Comparison of ENCODE assay signal across 9 cellular contexts in the genomic region with DNA sequence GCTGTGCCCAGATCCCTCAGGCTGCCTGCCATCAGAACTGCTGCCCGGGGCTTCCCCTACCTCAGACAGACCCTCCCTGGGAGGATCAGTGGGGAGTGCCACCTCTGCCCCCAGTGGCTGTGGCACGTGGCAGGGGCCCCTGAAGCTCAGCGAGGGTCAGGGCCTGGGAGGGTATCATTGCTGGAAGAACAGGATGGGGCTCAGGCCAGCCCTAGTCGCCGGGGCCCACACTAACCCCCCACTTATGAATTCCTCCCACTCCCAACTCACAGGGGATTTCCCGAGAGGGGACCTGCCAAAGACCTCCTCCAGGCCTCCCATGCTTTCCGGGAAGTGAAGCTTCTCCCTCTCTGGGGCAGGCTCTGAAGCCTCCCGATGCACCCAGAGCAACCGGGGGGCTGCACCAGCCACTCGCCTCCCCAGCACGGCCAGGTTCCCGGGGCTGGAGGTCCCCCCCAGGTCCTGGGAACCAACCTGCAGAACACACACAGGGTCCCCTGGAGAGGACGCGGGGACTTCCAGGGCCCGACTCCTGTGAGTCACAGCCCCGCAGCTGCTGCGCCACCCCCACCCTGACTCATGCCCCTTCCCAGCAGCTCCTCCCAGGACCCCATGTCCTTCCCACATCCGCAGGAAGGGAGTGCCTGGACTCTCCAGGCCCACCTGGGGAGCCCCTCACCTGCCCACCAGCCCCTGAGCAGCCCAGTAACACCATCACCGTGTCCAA. TPM values are rescaled to one million over a fixed set of nuclear protein-coding genes. Genes with fewer than 3 reads are reported as not detected.
DNase-seq lines count a peak whose midpoint lies in the region; ATAC-seq and TF ChIP-seq lines count a peak whose summit lies in the region.
"Had no signal": no experiment of that assay in that cellular context is flagged by ENCODE, and none has a peak within 500 bp of the region (broad histone marks: within the 10 kb centered on the region; RNA-seq: fewer than 3 reads in every experiment).

No MANE protein-coding gene starts in this region.

- H3K4me1 ChIP-seq in OCI-LY3 (ENCODE audit: low read length) (peaks cover 26% of the 10 kb centered on the region), aorta (ENCODE audit: control insufficient read depth in 1 of 2, insufficient read depth in 2 of 2, low read length in 2 of 2) (no peaks in the 10 kb centered on the region)
- peaks cover 36% of the 10 kb centered on the region for H3K4me1 ChIP-seq in effector memory CD4-positive, alpha-beta T cell (ENCODE audit: control insufficient read depth, insufficient read depth, low read length, poor library complexity, severe bottlenecking)

- WGBS in aorta, 2 donors = 21 to 34% methylated on average over 19 of the region's 19 CpGs

- H3K4me3 Mint-ChIP-seq in central memory CD8-positive, alpha-beta T cell = peak overlapping the region; percentile 13
- H3K4me3 Mint-ChIP-seq: nephron had no signal

- H2AFZ ChIP-seq in OCI-LY3 (ENCODE audit: low read depth, low read length) = no peak overlapping the region

- H3K4me3 ChIP-seq in OCI-LY3 (ENCODE audit: low read length) (peak overlapping the region; percentile 34), aorta (ENCODE audit: low read length in 2 of 2) (no peak overlapping the region)
- H3K4me3 ChIP-seq in effector memory CD4-positive, alpha-beta T cell (ENCODE audit: insufficient read depth, low read depth, low read length, poor library complexity, severe bottlenecking) = no peak overlapping the region

- intact Hi-C loops in aorta (cut with DNase I) = no loop called here

- H3K36me3 ChIP-seq in OCI-LY3 (replicated peaks; ENCODE audit: low read depth, low read length) = no peaks in the 10 kb centered on the region
- H3K36me3 ChIP-seq in aorta (ENCODE audit: control insufficient read depth in 1 of 2, insufficient read depth in 2 of 2, low read length in 1 of 2) = no peaks in the 10 kb centered on the region
- H3K36me3 ChIP-seq in effector memory CD4-positive, alpha-beta T cell (ENCODE audit: control insufficient read depth, insufficient read depth, low read length) = peaks cover 15% of the 10 kb centered on the region

- H3K27ac Mint-ChIP-seq in central memory CD8-positive, alpha-beta T cell (ENCODE audit: low read depth) = no peak overlapping the region
- H3K27ac Mint-ChIP-seq: nephron had no signal

- H3K79me2 ChIP-seq in OCI-LY3 (ENCODE audit: low read length) = no peaks in the 10 kb centered on the region

- H4K20me1 ChIP-seq in OCI-LY3 (ENCODE audit: insufficient read depth, low read length) = no peaks in the 10 kb centered on the region

- H3K9me3 ChIP-seq in OCI-LY3 (ENCODE audit: insufficient read depth, low read length) (no peaks in the 10 kb centered on the region), aorta (ENCODE audit: control insufficient read depth, low read length) (no peaks in the 10 kb centered on the region)
- H3K9me3 ChIP-seq in effector memory CD4-positive, alpha-beta T cell (ENCODE audit: control insufficient read depth, low read length) = no peaks in the 10 kb centered on the region

- no peaks in the 10 kb centered on the region for H3K27me3 ChIP-seq in OCI-LY3 (ENCODE audit: low read depth, low read length)
- no peaks in the 10 kb centered on the region for H3K27me3 ChIP-seq in aorta (ENCODE audit: control insufficient read depth in 1 of 2, insufficient read depth in 2 of 2, low read length in 1 of 2)
- no peaks in the 10 kb centered on the region for H3K27me3 ChIP-seq in effector memory CD4-positive, alpha-beta T cell (replicated peaks; ENCODE audit: control insufficient read depth, insufficient read depth, low read length, poor library complexity, severe bottlenecking)

- peak overlapping the region; percentile 57 for H3K4me2 ChIP-seq in OCI-LY3 (ENCODE audit: low read length)

- H3K4me1 Mint-ChIP-seq in central memory CD8-positive, alpha-beta T cell = peaks cover 26% of the 10 kb centered on the region
- H3K4me1 Mint-ChIP-seq: nephron had no signal

- no peak for ATAC-seq in central memory CD8-positive, alpha-beta T cell (replicated peaks; ENCODE audit: extremely low read depth, poor library complexity, severe bottlenecking)
- peak; percentile 17 for ATAC-seq in aorta (ENCODE audit: low FRiP score)
- no peak for ATAC-seq in GM21717 (IDR thresholded peaks at IDR 0.05; ENCODE audit: unreplicated experiment)

- H3K9me3 Mint-ChIP-seq in central memory CD8-positive, alpha-beta T cell = no peaks in the 10 kb centered on the region
- H3K9me3 Mint-ChIP-seq: nephron had no signal

- TF ChIP-seq CTCF in OCI-LY3 (IDR thresholded peaks at IDR 0.05; ENCODE audit: low read depth, low read length) = no peak

- H3K36me3 Mint-ChIP-seq in central memory CD8-positive, alpha-beta T cell (ENCODE audit: insufficient read depth) = peaks cover 19% of the 10 kb centered on the region

- H3K27me3 Mint-ChIP-seq in central memory CD8-positive, alpha-beta T cell = no peaks in the 10 kb centered on the region

- peak; percentile 98 for DNase-seq in Daoy (ENCODE audit: low read depth)
- DNase-seq in central memory CD8-positive, alpha-beta T cell (ENCODE audit: low spot score in 2 of 2) = no peak
- peak; percentile 91 for DNase-seq in mesenteric fat pad (ENCODE audit: low spot score)
- DNase-seq in aorta = peak; percentile 86 to 94
- DNase-seq in NCI-H2107 (lab: John Stamatoyannopoulos, UW) = no peak
- DNase-seq in effector memory CD4-positive, alpha-beta T cell = no peak

- peak overlapping the region; percentile 45; the same call in 1 of the 2 replicates for H3K9ac ChIP-seq in OCI-LY3 (ENCODE audit: low read length)

- H3K27ac ChIP-seq in OCI-LY3 (ENCODE audit: low read length) (peak overlapping the region; percentile 48), aorta (ENCODE audit: low read depth in 1 of 2, low read length in 2 of 2) (no peak overlapping the region)
- H3K27ac ChIP-seq in effector memory CD4-positive, alpha-beta T cell (ENCODE audit: insufficient read depth, low read length, poor library complexity, severe bottlenecking) = no peak overlapping the region

RNA-seq across cellular contexts. Expression of a gene that starts 2.5 kb away (rescaled TPM):
- 12.6 and 14.7 TPM in 2 replicates for total RNA-seq in Daoy (2014; rRNA removed; shearing (Covaris generic))
- total RNA-seq in mesenteric fat pad (4.7 TPM), aorta (10 to 100 TPM in 1 of 2 donors, 1 to 10 TPM in 1; 5.9 to 11.5 TPM)
- 10 to 100 TPM in 1 of 2 donors, 1 to 10 TPM in 1; 2.1 to 73.9 TPM for polyA plus RNA-seq in aorta

RNA-seq across cellular contexts. Expression of a gene that starts 8.9 kb away (rescaled TPM):
- total RNA-seq in Daoy (2014; rRNA removed; shearing (Covaris generic)) = 25.1 and 28.2 TPM in 2 replicates
- total RNA-seq in mesenteric fat pad (47.3 TPM), aorta (10 to 100 TPM; 46.3 to 51.7 TPM)
- polyA plus RNA-seq in aorta = 10 to 100 TPM; 28.9 to 76.2 TPM

RNA-seq across cellular contexts. Expression of a gene that starts 8.9 kb away (rescaled TPM):
- total RNA-seq in Daoy (2014; rRNA removed; shearing (Covaris generic)) = 18.7 and 29.2 TPM in 2 replicates
- total RNA-seq in mesenteric fat pad = 26.7 TPM
- 10 to 100 TPM; 20.8 to 28.6 TPM for total RNA-seq in aorta
- polyA plus RNA-seq in aorta = 10 to 100 TPM; 22.5 to 49.5 TPM

RNA-seq across cellular contexts. Expression of a gene that starts 37.6 kb away (rescaled TPM):
- total RNA-seq in Daoy (2014; rRNA removed; shearing (Covaris generic)) = 2.4 and 3.6 TPM in 2 replicates
- total RNA-seq in mesenteric fat pad (6.5 TPM), aorta (1 to 10 TPM; 6.5 to 7.4 TPM)
- polyA plus RNA-seq in aorta = 10 to 100 TPM in 1 of 2 donors, 1 to 10 TPM in 1; 9.9 to 57.6 TPM

RNA-seq across cellular contexts. Expression of a gene that starts 40.7 kb away (rescaled TPM):
- total RNA-seq in Daoy (2014; rRNA removed; shearing (Covaris generic)) = 6.6 and 14.6 TPM in 2 replicates
- 62.0 TPM for total RNA-seq in mesenteric fat pad
- 10 to 100 TPM; 49.9 to 72.4 TPM for total RNA-seq in aorta
- polyA plus RNA-seq in aorta = 10 to 100 TPM; 24.7 to 86.7 TPM

Comparison
In these comparisons a context has a peak if more than half of its experiments do, and no peak if none do; other contexts are left out.
1. DNase-seq: peak in Daoy (single experiment), mesenteric fat pad (single experiment) and aorta (2 of 2); none in central memory CD8-positive, alpha-beta T cell (0 of 2), NCI-H2107 (single experiment) and effector memory CD4-positive, alpha-beta T cell (0 of 3).